ENCODE assay signal across 17 cellular contexts in the genomic region with DNA sequence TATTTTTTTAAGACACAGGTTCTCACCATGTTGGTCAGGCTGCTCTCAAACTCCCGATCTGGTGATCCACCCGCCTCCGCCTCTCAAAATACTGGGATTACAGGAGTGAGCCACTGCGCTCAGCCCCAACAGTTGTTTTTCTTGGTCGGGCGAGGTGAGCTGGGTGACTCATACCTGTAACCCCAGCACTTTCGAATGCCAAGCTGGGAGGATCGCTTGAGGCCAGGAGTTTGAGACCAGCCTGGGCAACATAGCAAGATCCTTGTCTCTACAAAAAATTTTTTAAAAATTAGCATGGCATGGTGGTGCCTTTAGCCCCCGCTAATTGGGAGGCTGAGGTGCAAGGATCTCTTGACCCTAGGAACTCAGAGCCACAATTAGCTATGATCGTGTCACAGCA.
"Had no signal": no experiment of that assay in that cellular context is flagged by ENCODE, and none has a peak within 500 bp of the region (broad histone marks: within the 10 kb centered on the region; RNA-seq: fewer than 3 reads in every experiment).

No MANE protein-coding gene starts in this region.

- H3K4me1 Mint-ChIP-seq: brain, memory B cell had no signal

- H3K9me3 Mint-ChIP-seq: activated CD4-positive, alpha-beta T cell treated with anti-CD3 and anti-CD28 coated beads, Interleukin-2, amount 10 ng/mL, durations not matched to agents 7 days and 5 days; activated CD8-positive, alpha-beta T cell treated with anti-CD3 and anti-CD28 coated beads for 36 hours; memory B cell had no signal

- H3K4me3 Mint-ChIP-seq: brain, nephron progenitor cell had no signal

- H3K4me3 ChIP-seq: smooth muscle cell had no signal

- FAIRE-seq: frontal cortex, islet of Langerhans had no signal

- H3K27me3 Mint-ChIP-seq: activated CD4-positive, alpha-beta T cell treated with anti-CD3 and anti-CD28 coated beads, Interleukin-2, amount 10 ng/mL, durations not matched to agents 7 days and 5 days; activated CD8-positive, alpha-beta T cell treated with anti-CD3 and anti-CD28 coated beads for 36 hours; memory B cell had no signal

- H3K27ac Mint-ChIP-seq: brain had no signal

- H3K36me3 ChIP-seq: thoracic aorta had no signal

- H3K27ac ChIP-seq: thoracic aorta, VCaP had no signal

- H3K36me3 Mint-ChIP-seq: activated naive CD4-positive, alpha-beta T cell treated with anti-CD3 and anti-CD28 coated beads, Interleukin-2, amount 50 U/mL, for 72 hours; brain; memory B cell had no signal

- H3K9me3 ChIP-seq: thoracic aorta had no signal

- DNase-seq: activated CD4-positive, alpha-beta T cell treated with anti-CD3 and anti-CD28 coated beads, Interleukin-2, amount 10 ng/mL, durations not matched to agents 7 days and 5 days; activated T-cell treated with anti-CD3 and anti-CD28 coated beads, Interleukin-2, amount 50 U/mL, for 1 hour; aorta; effector CD4-positive, alpha-beta T cell; left cardiac atrium; nephron progenitor cell; occipital lobe; stimulated activated CD4-positive, alpha-beta T cell treated with anti-CD3 and anti-CD28 coated beads, Interleukin-2, amount 100 ng/mL, for 48 hours had no signal
